In the genomic region with DNA sequence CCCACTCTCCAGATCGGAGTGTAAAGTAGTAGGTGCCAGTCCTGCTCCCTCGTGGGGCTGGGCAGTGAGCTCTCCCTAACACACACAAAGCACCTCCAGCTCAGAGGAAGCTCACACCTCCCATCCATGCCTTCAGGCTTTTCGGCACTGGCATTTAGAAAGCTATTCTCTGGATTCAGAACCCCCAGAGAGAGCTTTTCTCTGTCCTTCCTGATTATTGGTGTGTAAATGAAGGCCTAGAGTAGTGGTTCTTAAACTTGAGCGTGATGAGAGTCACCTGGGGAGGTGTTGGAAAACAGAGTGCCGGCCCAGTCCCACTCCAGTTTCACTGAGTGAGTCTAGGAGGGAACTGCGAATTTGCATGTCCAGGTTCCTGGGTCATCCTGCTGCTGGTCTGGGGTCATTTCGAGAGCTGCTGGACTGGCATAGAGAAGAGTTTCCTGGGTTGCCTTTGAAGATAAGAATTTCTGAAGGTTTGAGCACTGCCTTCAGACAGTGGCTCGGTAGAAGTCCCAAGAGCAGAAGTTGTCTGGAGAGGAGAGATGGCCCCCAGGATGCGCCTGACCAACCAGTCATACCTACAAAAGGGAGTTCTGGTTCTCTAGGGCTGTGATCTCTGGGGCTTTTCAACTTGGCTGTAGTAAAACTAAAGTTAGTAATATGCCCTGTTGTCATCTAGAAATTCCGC, we compare ENCODE assay signal across 10 cellular contexts. TPM values are rescaled to one million over a fixed set of nuclear protein-coding genes. Genes with fewer than 3 reads are reported as not detected.
DNase-seq lines count a peak whose midpoint lies in the region; ATAC-seq and TF ChIP-seq lines count a peak whose summit lies in the region.
"Had no signal": no experiment of that assay in that cellular context is flagged by ENCODE, and none has a peak within 500 bp of the region (broad histone marks: within the 10 kb centered on the region; RNA-seq: fewer than 3 reads in every experiment).

No MANE protein-coding gene starts in this region.

- WGBS in prostate gland = 47% methylated on average over 10 of the region's 10 CpGs

- ATAC-seq in HG03108 (IDR thresholded peaks at IDR 0.05; ENCODE audit: unreplicated experiment) = no peak
- no peak for ATAC-seq in activated CD4-positive, alpha-beta T cell treated with anti-CD3 and anti-CD28 coated beads for 36 hours

- no peaks in the 10 kb centered on the region for H3K36me3 ChIP-seq in prostate gland

- peak overlapping the region; percentile 97 for H3K27ac Mint-ChIP-seq in Calu3 (ENCODE audit: unreplicated experiment)
- no peak overlapping the region for H3K27ac Mint-ChIP-seq in activated CD4-positive, alpha-beta T cell treated with anti-CD3 and anti-CD28 coated beads, Interleukin-2, amount 10 ng/mL, durations not matched to agents 7 days and 5 days
- H3K27ac Mint-ChIP-seq in activated CD4-positive, alpha-beta T cell treated with anti-CD3 and anti-CD28 coated beads for 36 hours = no peak overlapping the region
- H3K27ac Mint-ChIP-seq: CD4-positive, alpha-beta T cell had no signal

- H3K4me3 Mint-ChIP-seq in Calu3 (ENCODE audit: low read depth, unreplicated experiment) = peak overlapping the region; percentile 58
- H3K4me3 Mint-ChIP-seq in activated CD4-positive, alpha-beta T cell treated with anti-CD3 and anti-CD28 coated beads, Interleukin-2, amount 10 ng/mL, durations not matched to agents 7 days and 5 days = no peak overlapping the region
- no peak overlapping the region for H3K4me3 Mint-ChIP-seq in activated CD4-positive, alpha-beta T cell treated with anti-CD3 and anti-CD28 coated beads for 36 hours
- H3K4me3 Mint-ChIP-seq: CD4-positive, alpha-beta T cell had no signal

- H3K4me3 ChIP-seq in prostate gland = no peak overlapping the region

- CTCF ChIA-PET in Calu3 (lab: Charles Lee) = interaction anchor here (0.6 to 2.1 kb wide), 3 partner anchors 14 to 1542 kb away, joined by 3 to 7 read pairs (median 4); a partner anchor contains a TSS
- CTCF ChIA-PET in activated CD4-positive, alpha-beta T cell treated with anti-CD3 and anti-CD28 coated beads, Interleukin-2, amount 10 ng/mL, durations not matched to agents 7 days and 5 days (lab: Charles Lee) = interaction anchor here (0.9 to 2.3 kb wide), 6 partner anchors 9 to 114 kb away, joined by 3 to 8 read pairs (median 5); a partner anchor contains a TSS
- CTCF ChIA-PET in activated CD4-positive, alpha-beta T cell treated with anti-CD3 and anti-CD28 coated beads for 36 hours (lab: Charles Lee) = interaction anchor here (3.8 kb wide), 1 partner anchor 20 kb away, joined by 11 read pairs; no protein-coding TSS in a partner anchor

- no peaks in the 10 kb centered on the region for H3K27me3 ChIP-seq in prostate gland (replicated peaks; ENCODE audit: insufficient read depth)

- peaks cover 42% of the 10 kb centered on the region for H3K4me1 ChIP-seq in prostate gland (replicated peaks)

- H3K27ac ChIP-seq in VCaP (peak overlapping the region; percentile 97), prostate gland (peak overlapping the region; percentile 88 to 98)

- intact Hi-C loops in Calu3 (cut with micrococcal nuclease; ENCODE audit: unreplicated experiment) = loop anchor here (5.0 to 10.0 kb wide), 2 partner anchors 62 to 160 kb away; a partner anchor contains a TSS
- intact Hi-C loops in prostate gland (cut with DNase I) = no loop called here
- intact Hi-C loops in activated CD4-positive, alpha-beta T cell treated with anti-CD3 and anti-CD28 coated beads for 36 hours (cut with DNase I, micrococcal nuclease) = no loop called here

- peaks cover 55% of the 10 kb centered on the region for H3K4me1 Mint-ChIP-seq in Calu3 (ENCODE audit: low read depth, unreplicated experiment)
- H3K4me1 Mint-ChIP-seq in activated CD4-positive, alpha-beta T cell treated with anti-CD3 and anti-CD28 coated beads, Interleukin-2, amount 10 ng/mL, durations not matched to agents 7 days and 5 days = peaks cover 29% of the 10 kb centered on the region
- H3K4me1 Mint-ChIP-seq in activated CD4-positive, alpha-beta T cell treated with anti-CD3 and anti-CD28 coated beads for 36 hours = peaks cover 21% of the 10 kb centered on the region

- no peaks in the 10 kb centered on the region for H3K9me3 ChIP-seq in prostate gland

- POLR2A ChIA-PET in activated CD4-positive, alpha-beta T cell treated with anti-CD3 and anti-CD28 coated beads, Interleukin-2, amount 10 ng/mL, durations not matched to agents 7 days and 5 days (lab: Charles Lee) = no interaction called here
- POLR2A ChIA-PET in activated CD4-positive, alpha-beta T cell treated with anti-CD3 and anti-CD28 coated beads for 36 hours (lab: Charles Lee) = no interaction called here

- H3K27me3 Mint-ChIP-seq in Calu3 (ENCODE audit: unreplicated experiment) = no peaks in the 10 kb centered on the region
- H3K27me3 Mint-ChIP-seq in activated CD4-positive, alpha-beta T cell treated with anti-CD3 and anti-CD28 coated beads, Interleukin-2, amount 10 ng/mL, durations not matched to agents 7 days and 5 days = no peaks in the 10 kb centered on the region
- H3K27me3 Mint-ChIP-seq in activated CD4-positive, alpha-beta T cell treated with anti-CD3 and anti-CD28 coated beads for 36 hours = no peaks in the 10 kb centered on the region
- H3K27me3 Mint-ChIP-seq: CD4-positive, alpha-beta T cell had no signal

- no peak for TF ChIP-seq CTCF in Calu3 (IDR thresholded peaks at IDR 0.05; ENCODE audit: unreplicated experiment)
- no peak for TF ChIP-seq CTCF in VCaP (conservative IDR thresholded peaks at IDR 0.05)
- TF ChIP-seq CTCF in prostate gland (IDR thresholded peaks at IDR 0.05) = no peak

- TSS peak; percentile 99 for BruUV-seq in Calu3 (replicated peaks; lab: Mats Ljungman, UMichigan)

- peaks cover 28% of the 10 kb centered on the region for H3K36me3 Mint-ChIP-seq in Calu3 (ENCODE audit: insufficient read depth, unreplicated experiment)
- no peaks in the 10 kb centered on the region for H3K36me3 Mint-ChIP-seq in activated CD4-positive, alpha-beta T cell treated with anti-CD3 and anti-CD28 coated beads, Interleukin-2, amount 10 ng/mL, durations not matched to agents 7 days and 5 days (ENCODE audit: low read depth)
- no peaks in the 10 kb centered on the region for H3K36me3 Mint-ChIP-seq in activated CD4-positive, alpha-beta T cell treated with anti-CD3 and anti-CD28 coated beads for 36 hours (ENCODE audit: low read depth)

- H3K9me3 Mint-ChIP-seq in Calu3 (ENCODE audit: low read depth, unreplicated experiment) = no peaks in the 10 kb centered on the region
- no peaks in the 10 kb centered on the region for H3K9me3 Mint-ChIP-seq in activated CD4-positive, alpha-beta T cell treated with anti-CD3 and anti-CD28 coated beads, Interleukin-2, amount 10 ng/mL, durations not matched to agents 7 days and 5 days
- H3K9me3 Mint-ChIP-seq in activated CD4-positive, alpha-beta T cell treated with anti-CD3 and anti-CD28 coated beads for 36 hours (ENCODE audit: low read depth) = no peaks in the 10 kb centered on the region
- H3K9me3 Mint-ChIP-seq: CD4-positive, alpha-beta T cell had no signal

- TF ChIP-seq POLR2A in prostate gland (IDR thresholded peaks at IDR 0.05) = no peak

- DNase-seq in Calu3 (peak; percentile 42), iPS DF 19.7 (ENCODE audit: low read depth, low spot score) (peak; percentile 96), prostate gland (ENCODE audit: low spot score) (no peak), NCI-H1105 treated with DMSO at 0.1 percent for 48 hours (lab: John Stamatoyannopoulos, UW) (no peak)
- DNase-seq in activated CD4-positive, alpha-beta T cell treated with anti-CD3 and anti-CD28 coated beads, Interleukin-2, amount 10 ng/mL, durations not matched to agents 7 days and 5 days = no peak
- DNase-seq in activated CD4-positive, alpha-beta T cell treated with anti-CD3 and anti-CD28 coated beads for 36 hours = no peak
- DNase-seq: CD4-positive, alpha-beta T cell; NCI-H2107 had no signal

RNA-seq across cellular contexts. Expression of a gene that starts 15.1 kb away (rescaled TPM):
- total RNA-seq in Calu3 (2022) = 124 and 128 TPM in 2 replicates
- total RNA-seq in prostate gland = 100 to 1,000 TPM; 198 to 845 TPM
- 1 to 10 TPM; 5.4 to 5.7 TPM for total RNA-seq in activated CD4-positive, alpha-beta T cell treated with anti-CD3 and anti-CD28 coated beads, Interleukin-2, amount 10 ng/mL, durations not matched to agents 7 days and 5 days
- 10 to 100 TPM; 11.5 to 12.8 TPM for total RNA-seq in activated CD4-positive, alpha-beta T cell treated with anti-CD3 and anti-CD28 coated beads for 36 hours

Comparison
In these comparisons a context has a peak if more than half of its experiments do, and no peak if none do; other contexts are left out.
1. DNase-seq: peak in Calu3 (single experiment) and iPS DF 19.7 (single experiment); none in prostate gland (single experiment), NCI-H1105 treated with DMSO at 0.1 percent for 48 hours (single experiment), activated CD4-positive, alpha-beta T cell treated with anti-CD3 and anti-CD28 coated beads, Interleukin-2, amount 10 ng/mL, durations not matched to agents 7 days and 5 days (single experiment) and activated CD4-positive, alpha-beta T cell treated with anti-CD3 and anti-CD28 coated beads for 36 hours (single experiment).